2 cellular contexts compared by ENCODE assay signal in the genomic region with DNA sequence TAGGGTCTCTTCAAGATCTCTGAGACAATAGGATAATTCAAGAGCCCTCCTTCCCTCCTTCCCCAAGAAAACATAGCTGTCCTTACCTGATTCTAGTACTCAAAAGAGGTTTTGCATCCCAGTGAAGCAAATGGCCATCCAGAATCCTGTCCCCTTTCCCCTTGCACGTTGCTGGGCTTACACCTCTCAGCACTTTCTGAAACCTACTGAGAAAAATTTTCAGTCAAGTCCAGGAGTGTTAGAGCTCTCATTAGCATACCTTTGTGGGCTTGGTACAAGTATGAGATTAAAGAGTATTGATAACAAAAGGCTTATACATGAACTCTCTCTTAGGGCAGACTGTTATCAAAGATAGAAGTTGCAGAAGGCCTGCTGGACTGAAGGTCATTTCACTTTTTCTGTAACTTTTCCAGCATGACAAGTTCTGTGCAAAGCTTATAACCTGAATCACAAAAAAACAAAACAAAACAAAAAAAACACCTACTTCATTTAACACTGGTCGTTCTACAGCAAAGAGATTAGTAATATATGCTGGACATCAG.
A peak's percentile ranks its signal among the peaks of the same experiment; 100 is the strongest.
TF ChIP-seq lines count a peak whose summit lies in the region.

Gene ASAH2, minus strand, starts transcription at position 208 of the 542 bp plus-strand sequence. CDS start 2,906 bp downstream, outside the sequence.

TF ChIP-seq in H1, 55 proteins besides CTCF, POLR2A, EP300 and RAD21:
- TF ChIP-seq TAF7 (optimal IDR thresholded peaks at IDR 0.05; ENCODE audit: borderline replicate concordance, low read depth, low read length): no peak
- TF ChIP-seq RXRA (IDR thresholded peaks at IDR 0.05; ENCODE audit: insufficient read depth, low read depth, low read length): no peak
- no peak for TF ChIP-seq PHF8 (conservative IDR thresholded peaks at IDR 0.05; ENCODE audit: low read depth, low read length)
- no peak for TF ChIP-seq BRCA1 (IDR thresholded peaks at IDR 0.05; ENCODE audit: low read depth, low read length)
- TF ChIP-seq SIX5 (IDR thresholded peaks at IDR 0.05; ENCODE audit: low read depth, low read length): no peak
- TF ChIP-seq POLR2AphosphoS5 (IDR thresholded peaks at IDR 0.05; ENCODE audit: low read depth, low read length): no peak
- TF ChIP-seq SP1 (IDR thresholded peaks at IDR 0.05; ENCODE audit: low read depth, low read length): no peak
- TF ChIP-seq, protein P1, sequence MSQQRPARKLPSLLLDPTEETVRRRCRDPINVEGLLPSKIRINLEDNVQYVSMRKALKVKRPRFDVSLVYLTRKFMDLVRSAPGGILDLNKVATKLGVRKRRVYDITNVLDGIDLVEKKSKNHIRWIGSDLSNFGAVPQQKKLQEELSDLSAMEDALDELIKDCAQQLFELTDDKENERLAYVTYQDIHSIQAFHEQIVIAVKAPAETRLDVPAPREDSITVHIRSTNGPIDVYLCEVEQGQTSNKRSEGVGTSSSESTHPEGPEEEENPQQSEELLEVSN (IDR thresholded peaks at IDR 0.05): no peak
- no peak for TF ChIP-seq YY1 (IDR thresholded peaks at IDR 0.05; ENCODE audit: low read depth, low read length)
- no peak for TF ChIP-seq HDAC2 (IDR thresholded peaks at IDR 0.05; ENCODE audit: borderline replicate concordance in 1 of 2, low read depth in 2 of 2, low read length in 2 of 2)
- no peak for TF ChIP-seq SIN3A (conservative IDR thresholded peaks at IDR 0.05 in 1 of 2, IDR thresholded peaks at IDR 0.05 in 1 of 2; ENCODE audit: low read depth in 1 of 2, low read length in 2 of 2)
- TF ChIP-seq TEAD4 (IDR thresholded peaks at IDR 0.05; ENCODE audit: low read depth, low read length): no peak
- TF ChIP-seq TAF1 (IDR thresholded peaks at IDR 0.05; ENCODE audit: low read depth, low read length): no peak

TF ChIP-seq in HepG2, 621 proteins besides CTCF, POLR2A, EP300 and RAD21:
- TF ChIP-seq NFYC (CRISPR knock-in tag; IDR thresholded peaks at IDR 0.05) (no peak), ATF4 (CRISPR knock-in tag; IDR thresholded peaks at IDR 0.05) (no peak), ISL2 (CRISPR knock-in tag; IDR thresholded peaks at IDR 0.05) (0 out of 2 replicates have a peak, but pooled peaks have one; percentile 19), RXRB (CRISPR knock-in tag; IDR thresholded peaks at IDR 0.05; ENCODE audit: borderline replicate concordance) (peak; percentile 10; the same call in 1 of the 2 replicates), ZNF207 (IDR thresholded peaks at IDR 0.05; ENCODE audit: borderline replicate concordance) (no peak), SAP130 (CRISPR knock-in tag; IDR thresholded peaks at IDR 0.05; ENCODE audit: low read depth) (0 out of 2 replicates have a peak, but pooled peaks have one; percentile 13), GPBP1L1 (CRISPR knock-in tag; IDR thresholded peaks at IDR 0.05) (no peak), PAXIP1 (CRISPR knock-in tag; conservative IDR thresholded peaks at IDR 0.05) (peak; percentile 50), CEBPG (CRISPR knock-in tag; IDR thresholded peaks at IDR 0.05) (peak; percentile 20; the same call in 1 of the 2 replicates), RBAK (CRISPR knock-in tag; IDR thresholded peaks at IDR 0.05) (0 out of 2 replicates have a peak, but pooled peaks have one; percentile 75), ZNF792 (CRISPR knock-in tag; IDR thresholded peaks at IDR 0.05) (peak; percentile 78; the same call in 1 of the 2 replicates), HNF4A (CRISPR knock-in tag; IDR thresholded peaks at IDR 0.05) (peak; percentile 31), TERF1 (CRISPR knock-in tag; IDR thresholded peaks at IDR 0.05) (no peak), ZNF292 (CRISPR knock-in tag; IDR thresholded peaks at IDR 0.05; ENCODE audit: borderline replicate concordance, low read depth) (no peak), SOX5 (CRISPR knock-in tag; IDR thresholded peaks at IDR 0.05; ENCODE audit: borderline replicate concordance) (peak; percentile 32; the same call in 1 of the 2 replicates), ZNF501 (CRISPR knock-in tag; IDR thresholded peaks at IDR 0.05) (no peak), GATA4 (IDR thresholded peaks at IDR 0.05; ENCODE audit: borderline replicate concordance, low read depth) (0 out of 2 replicates have a peak, but pooled peaks have one; percentile 15), ZBTB42 (CRISPR knock-in tag; IDR thresholded peaks at IDR 0.05) (no peak), ZBTB38 (CRISPR knock-in tag; IDR thresholded peaks at IDR 0.05) (no peak), ZNF12 (CRISPR knock-in tag; IDR thresholded peaks at IDR 0.05) (peak; percentile 81; the same call in 1 of the 2 replicates), SOX6 (IDR thresholded peaks at IDR 0.05) (no peak), SOX6 (CRISPR knock-in tag; IDR thresholded peaks at IDR 0.05) (peak; percentile 65), POLR2G (IDR thresholded peaks at IDR 0.05; ENCODE audit: low read depth, low read length) (peak; percentile 36; the same call in 1 of the 2 replicates), SOX13 (IDR thresholded peaks at IDR 0.05) (no peak), SOX13 (CRISPR knock-in tag; conservative IDR thresholded peaks at IDR 0.05 in 1 of 2, IDR thresholded peaks at IDR 0.05 in 1 of 2) (peak in 1 of 2 experiments; percentile 69; a peak in 2 of 4 replicates), MXI1 (IDR thresholded peaks at IDR 0.05; ENCODE audit: borderline replicate concordance, low read depth, low read length) (no peak), ZFP1 (CRISPR knock-in tag; IDR thresholded peaks at IDR 0.05) (no peak), PAX8 (CRISPR knock-in tag; IDR thresholded peaks at IDR 0.05; ENCODE audit: borderline replicate concordance) (no peak)
